ENCODE assay signal across 11 cellular contexts in genomic region chr5:54022156-54022685, GRCh38.
DNase-seq lines count a peak whose midpoint lies in the region; ATAC-seq and TF ChIP-seq lines count a peak whose summit lies in the region.
"Had no signal": no experiment of that assay in that cellular context is flagged by ENCODE, and none has a peak within 500 bp of the region (broad histone marks: within the 10 kb centered on the region; RNA-seq: fewer than 3 reads in every experiment).

No MANE protein-coding gene starts in this region.

- no peak overlapping the region for H3K9ac ChIP-seq in SU-DHL-6 (ENCODE audit: low read length)

- ATAC-seq in GM21390 (IDR thresholded peaks at IDR 0.05; ENCODE audit: unreplicated experiment), result no peak

- no peaks in the 10 kb centered on the region for H3K79me2 ChIP-seq in SU-DHL-6 (ENCODE audit: insufficient read depth, low read length)

- peak overlapping the region; percentile 39 for H3K4me2 ChIP-seq in SU-DHL-6 (ENCODE audit: low read depth, low read length, poor library complexity, severe bottlenecking)

- no peaks in the 10 kb centered on the region for H3K27me3 ChIP-seq in cardiac muscle cell
- no peaks in the 10 kb centered on the region for H3K27me3 ChIP-seq in left ventricle myocardium inferior (ENCODE audit: low read depth)
- no peaks in the 10 kb centered on the region for H3K27me3 ChIP-seq in SU-DHL-6 (ENCODE audit: low read length)

- H3K4me1 ChIP-seq in cardiac muscle cell (ENCODE audit: low read depth), result peaks cover 40% of the 10 kb centered on the region
- H3K4me1 ChIP-seq in left ventricle myocardium inferior, result peaks cover 4% of the 10 kb centered on the region

- TF ChIP-seq CTCF in cardiac muscle cell (IDR thresholded peaks at IDR 0.05; ENCODE audit: low read depth, low read length), result no peak
- no peak for TF ChIP-seq CTCF in left ventricle myocardium inferior (IDR thresholded peaks at IDR 0.05; ENCODE audit: borderline replicate concordance)
- no peak for TF ChIP-seq CTCF in SU-DHL-6 (IDR thresholded peaks at IDR 0.05; ENCODE audit: insufficient read depth, low read length, poor library complexity, severe bottlenecking)
- no peak for TF ChIP-seq CTCF in endothelial cell (IDR thresholded peaks at IDR 0.05; ENCODE audit: unreplicated experiment)

- peak overlapping the region; percentile 56 for H3K27ac ChIP-seq in cardiac muscle cell
- H3K27ac ChIP-seq in left ventricle myocardium inferior (replicated peaks), result no peak overlapping the region
- H3K27ac ChIP-seq in SU-DHL-6 (ENCODE audit: low read depth, low read length), result no peak overlapping the region

- H3K27ac Mint-ChIP-seq in endothelial cell (ENCODE audit: unreplicated experiment), result peak overlapping the region; percentile 77

- no peak for DNase-seq in cardiac muscle cell (ENCODE audit: low read depth in 1 of 2, low spot score in 1 of 2)
- no peak for DNase-seq in left ventricle myocardium inferior
- DNase-seq in endothelial cell (ENCODE audit: low spot score), result no peak
- DNase-seq in ureter (ENCODE audit: low spot score), result no peak
- DNase-seq in stimulated activated CD4-positive, alpha-beta T cell treated with anti-CD3 and anti-CD28 coated beads, Interleukin-2, amount 100 ng/mL, for 24 hours, result no peak
- DNase-seq in DMS79 treated with DMSO at 0.1 percent for 48 hours (lab: John Stamatoyannopoulos, UW), result no peak
- DNase-seq: stimulated activated CD4-positive, alpha-beta T cell treated with anti-CD3 and anti-CD28 coated beads, Interleukin-4, amount 100 ng/mL, for 4 hours; stimulated activated naive CD4-positive, alpha-beta T cell treated with Interleukin-2 at 50 U/mL for 16 hours; SW 1271 had no signal

- no peaks in the 10 kb centered on the region for H4K20me1 ChIP-seq in SU-DHL-6 (ENCODE audit: low read depth, low read length)

- H3K4me3 ChIP-seq in cardiac muscle cell (no peak overlapping the region), left ventricle myocardium inferior (no peak overlapping the region), SU-DHL-6 (ENCODE audit: insufficient read depth, low read length, poor library complexity, severe bottlenecking) (no peak overlapping the region)

- H3K4me3 Mint-ChIP-seq in endothelial cell (ENCODE audit: unreplicated experiment), result no peak overlapping the region

- H3K36me3 ChIP-seq in cardiac muscle cell, result no peaks in the 10 kb centered on the region
- H3K36me3 ChIP-seq in left ventricle myocardium inferior, result no peaks in the 10 kb centered on the region
- no peaks in the 10 kb centered on the region for H3K36me3 ChIP-seq in SU-DHL-6 (ENCODE audit: low read length)

- no peaks in the 10 kb centered on the region for H3K9me3 Mint-ChIP-seq in endothelial cell (ENCODE audit: unreplicated experiment)

- intact Hi-C loops in left ventricle myocardium inferior (cut with micrococcal nuclease), result no loop called here

- H3K9me3 ChIP-seq in cardiac muscle cell (ENCODE audit: low read depth) (no peaks in the 10 kb centered on the region), left ventricle myocardium inferior (replicated peaks) (no peaks in the 10 kb centered on the region), SU-DHL-6 (ENCODE audit: insufficient read depth, low read length) (no peaks in the 10 kb centered on the region)

- H2AFZ ChIP-seq in SU-DHL-6 (ENCODE audit: low read depth, low read length, severe bottlenecking), result no peak overlapping the region

- no peaks in the 10 kb centered on the region for H3K9me2 ChIP-seq in SU-DHL-6 (replicated peaks; ENCODE audit: insufficient read depth, low read length)

- H3K4me1 Mint-ChIP-seq in endothelial cell (ENCODE audit: unreplicated experiment), result peaks cover 26% of the 10 kb centered on the region

- H3F3A ChIP-seq in SU-DHL-6 (ENCODE audit: insufficient read depth), result no peaks in the 10 kb centered on the region

- no peaks in the 10 kb centered on the region for H3K27me3 Mint-ChIP-seq in endothelial cell (ENCODE audit: unreplicated experiment)

- no peaks in the 10 kb centered on the region for H3K36me3 Mint-ChIP-seq in endothelial cell (ENCODE audit: low read depth, unreplicated experiment)
